ENCODE assay signal across 9 cellular contexts in the genomic region with DNA sequence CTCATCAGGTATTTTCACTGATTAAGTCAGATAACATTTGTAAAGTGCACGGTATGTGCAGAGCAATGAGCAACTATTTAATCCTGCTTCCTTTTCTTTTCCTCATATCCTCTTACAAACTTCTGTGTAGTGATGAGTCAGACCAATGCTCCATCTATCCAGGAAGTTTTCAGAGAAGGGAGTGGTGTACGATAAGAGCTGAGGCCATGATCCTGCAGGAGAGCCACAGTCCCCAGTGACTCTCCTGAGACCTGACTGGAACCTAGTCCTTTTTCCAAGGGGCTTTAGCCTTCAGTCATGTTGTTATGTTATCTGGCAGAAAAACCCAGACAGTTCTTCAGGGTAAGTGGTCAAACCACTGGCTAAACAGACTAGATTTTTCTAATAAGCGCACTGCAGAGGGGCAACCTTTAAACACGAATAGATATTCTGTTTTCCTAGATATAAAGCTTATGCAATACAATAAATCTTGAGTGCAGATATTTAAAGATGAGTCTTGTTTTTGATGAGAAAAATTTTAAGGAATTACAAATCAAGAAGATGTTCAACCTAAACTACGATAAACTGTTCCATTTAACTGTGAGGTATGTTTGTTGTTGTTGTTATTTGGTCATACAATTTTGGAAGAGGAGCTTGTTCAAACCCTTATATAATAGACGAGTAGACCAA.
A peak's percentile ranks its signal among the peaks of the same experiment; 100 is the strongest.
DNase-seq lines count a peak whose midpoint lies in the region; ATAC-seq lines count a peak whose summit lies in the region.
"Had no signal": no experiment of that assay in that cellular context is flagged by ENCODE, and none has a peak within 500 bp of the region (broad histone marks: within the 10 kb centered on the region; RNA-seq: fewer than 3 reads in every experiment).

No MANE protein-coding gene starts in this region.

- ATAC-seq in activated CD8-positive, alpha-beta memory T cell treated with anti-CD3 and anti-CD28 coated beads, Interleukin-2, amount 10 ng/mL, durations not matched to agents 7 days and 5 days, result no peak
- ATAC-seq in HG02938 (IDR thresholded peaks at IDR 0.05; ENCODE audit: unreplicated experiment), result no peak

- DNase-seq in COLO829 (ENCODE audit: low spot score), result peak; percentile 43
- peak; percentile 17 for DNase-seq in NCI-H69 (lab: John Stamatoyannopoulos, UW)
- DNase-seq in dermis microvascular lymphatic vessel endothelial cell (ENCODE audit: low read depth in 2 of 2), result peak; percentile 21 to 91
- DNase-seq in non-pigmented ciliary epithelial cell (ENCODE audit: low read depth), result peak; percentile 83
- DNase-seq in activated CD8-positive, alpha-beta memory T cell treated with anti-CD3 and anti-CD28 coated beads, Interleukin-2, amount 10 ng/mL, durations not matched to agents 7 days and 5 days, result no peak
- no peak for DNase-seq in activated CD4-positive, alpha-beta T cell treated with anti-CD3 and anti-CD28 coated beads, Interleukin-2, amount 50 U/mL, for 48 hours
- DNase-seq in stimulated activated naive CD4-positive, alpha-beta T cell treated with Interleukin-2 at 50 U/mL for 16 hours (lab: John Stamatoyannopoulos, UW), result no peak
- DNase-seq: retina had no signal

- no peaks in the 10 kb centered on the region for H3K27me3 Mint-ChIP-seq in activated CD8-positive, alpha-beta memory T cell treated with anti-CD3 and anti-CD28 coated beads, Interleukin-2, amount 10 ng/mL, durations not matched to agents 7 days and 5 days

- H3K36me3 Mint-ChIP-seq in activated CD8-positive, alpha-beta memory T cell treated with anti-CD3 and anti-CD28 coated beads, Interleukin-2, amount 10 ng/mL, durations not matched to agents 7 days and 5 days, result no peaks in the 10 kb centered on the region

- CTCF ChIA-PET in activated CD8-positive, alpha-beta memory T cell treated with anti-CD3 and anti-CD28 coated beads, Interleukin-2, amount 10 ng/mL, durations not matched to agents 7 days and 5 days (lab: Charles Lee), result interaction anchor here (1.5 to 2.6 kb wide), 2 partner anchors 8 to 10 kb away, joined by 4 to 12 read pairs; no protein-coding TSS in a partner anchor

- no peaks in the 10 kb centered on the region for H3K9me3 Mint-ChIP-seq in activated CD8-positive, alpha-beta memory T cell treated with anti-CD3 and anti-CD28 coated beads, Interleukin-2, amount 10 ng/mL, durations not matched to agents 7 days and 5 days (ENCODE audit: low read depth)

- no peak overlapping the region for H3K4me3 Mint-ChIP-seq in activated CD8-positive, alpha-beta memory T cell treated with anti-CD3 and anti-CD28 coated beads, Interleukin-2, amount 10 ng/mL, durations not matched to agents 7 days and 5 days

- H3K4me1 Mint-ChIP-seq in activated CD8-positive, alpha-beta memory T cell treated with anti-CD3 and anti-CD28 coated beads, Interleukin-2, amount 10 ng/mL, durations not matched to agents 7 days and 5 days, result no peaks in the 10 kb centered on the region

- no peak overlapping the region for H3K27ac Mint-ChIP-seq in activated CD8-positive, alpha-beta memory T cell treated with anti-CD3 and anti-CD28 coated beads, Interleukin-2, amount 10 ng/mL, durations not matched to agents 7 days and 5 days

Comparison
In these comparisons a context has a peak if more than half of its experiments do, and no peak if none do; other contexts are left out.
1. DNase-seq: peak in COLO829 (single experiment), NCI-H69 (single experiment), dermis microvascular lymphatic vessel endothelial cell (2 of 2) and non-pigmented ciliary epithelial cell (single experiment); none in activated CD8-positive, alpha-beta memory T cell treated with anti-CD3 and anti-CD28 coated beads, Interleukin-2, amount 10 ng/mL, durations not matched to agents 7 days and 5 days (single experiment), activated CD4-positive, alpha-beta T cell treated with anti-CD3 and anti-CD28 coated beads, Interleukin-2, amount 50 U/mL, for 48 hours (0 of 2) and stimulated activated naive CD4-positive, alpha-beta T cell treated with Interleukin-2 at 50 U/mL for 16 hours (single experiment).